In the genomic region with DNA sequence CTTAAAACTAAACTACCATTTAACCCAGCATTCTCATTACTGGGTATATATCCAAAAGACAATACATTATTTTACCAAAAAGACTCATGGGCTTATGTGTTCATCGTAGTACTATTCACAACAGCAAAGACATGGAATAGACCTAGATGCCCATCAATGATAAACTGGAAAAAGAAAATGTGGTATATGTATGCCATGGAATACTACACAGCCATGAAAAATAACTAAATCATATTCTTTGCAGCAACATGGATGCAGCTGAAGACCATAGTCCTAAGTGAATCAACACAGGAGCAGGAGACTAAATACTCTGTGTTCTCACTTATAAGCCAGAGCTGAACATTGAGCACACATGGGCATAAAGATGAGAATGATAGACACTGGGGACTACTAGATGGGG, we compare ENCODE assay signal across 26 cellular contexts.
"Had no signal": no experiment of that assay in that cellular context is flagged by ENCODE, and none has a peak within 500 bp of the region (broad histone marks: within the 10 kb centered on the region; RNA-seq: fewer than 3 reads in every experiment).

No MANE protein-coding gene starts in this region.

- FAIRE-seq: endometrium, islet of Langerhans, keratinocyte had no signal

- H3K27ac ChIP-seq: epithelial cell of prostate, esophagus squamous epithelium, gastrocnemius medialis, heart right ventricle, left lung, lower lobe of right lung had no signal

- ATAC-seq: effector memory CD8-positive, alpha-beta T cell; esophagus mucosa; gastrocnemius medialis; heart right ventricle; left cardiac atrium; left lung; left ventricle myocardium superior; lower lobe of right lung; mucosa of descending colon; naive thymus-derived CD8-positive, alpha-beta T cell had no signal

- H3K4me3 ChIP-seq: esophagus squamous epithelium, gastrocnemius medialis, heart right ventricle, left lung, lower lobe of right lung, mucosa of descending colon had no signal

- H3K27me3 ChIP-seq: esophagus squamous epithelium, gastrocnemius medialis, heart right ventricle, left lung had no signal

- H3K36me3 ChIP-seq: esophagus squamous epithelium, gastrocnemius medialis, heart right ventricle, left lung, lower lobe of right lung had no signal

- DNase-seq: cortex of kidney; effector CD8-positive, alpha-beta T cell; effector memory CD8-positive, alpha-beta T cell; endodermal cell; erythroblast; esophagus squamous epithelium; foreskin fibroblast; foreskin melanocyte; gastrocnemius medialis; glutamatergic neuron; head of caudate nucleus; heart right ventricle; hippocampal formation; left cardiac atrium; left lung; left ventricle myocardium superior; lower lobe of right lung; mesenchymal stem cell; mucosa of descending colon; naive B cell; naive thymus-derived CD8-positive, alpha-beta T cell had no signal

- H3K9me3 ChIP-seq: esophagus squamous epithelium, gastrocnemius medialis had no signal

- H3K4me1 ChIP-seq: esophagus squamous epithelium, gastrocnemius medialis, heart right ventricle, left lung, lower lobe of right lung had no signal
